Comparison of ENCODE assay signal across 32 cellular contexts in genomic region chr3:120339362-120339761, GRCh38. TPM values are rescaled to one million over a fixed set of nuclear protein-coding genes. Genes with fewer than 3 reads are reported as not detected.
"Had no signal": no experiment of that assay in that cellular context is flagged by ENCODE, and none has a peak within 500 bp of the region (broad histone marks: within the 10 kb centered on the region; RNA-seq: fewer than 3 reads in every experiment).

No MANE protein-coding gene starts in this region.

- ATAC-seq: esophagus mucosa, WTC11 had no signal

- H3K4me3 ChIP-seq: coronary artery, dorsolateral prefrontal cortex had no signal

- H3K27ac ChIP-seq: brain microvascular endothelial cell, coronary artery, dorsolateral prefrontal cortex, VCaP had no signal

- H3K27me3 Mint-ChIP-seq: activated CD4-positive, alpha-beta memory T cell treated with anti-CD3 and anti-CD28 coated beads, Interleukin-2, amount 10 ng/mL, durations not matched to agents 7 days and 5 days; activated CD4-positive, alpha-beta T cell treated with anti-CD3 and anti-CD28 coated beads, Interleukin-2, amount 10 ng/mL, durations not matched to agents 7 days and 5 days; activated naive CD8-positive, alpha-beta T cell treated with anti-CD3 and anti-CD28 coated beads, Interleukin-2, amount 10 ng/mL, durations not matched to agents 7 days and 5 days; central memory CD8-positive, alpha-beta T cell; dendritic cell treated with granulocyte-macrophage colony-stimulating factor and Interleukin-4, amounts not matched to agents 40 ng/mL and 50 ng/mL, for 4 days had no signal

- FAIRE-seq: astrocyte, bronchial epithelial cell, frontal cortex had no signal

- H3K27ac Mint-ChIP-seq: activated CD4-positive, alpha-beta memory T cell treated with anti-CD3 and anti-CD28 coated beads, Interleukin-2, amount 10 ng/mL, durations not matched to agents 7 days and 5 days; activated CD4-positive, alpha-beta T cell treated with anti-CD3 and anti-CD28 coated beads, Interleukin-2, amount 10 ng/mL, durations not matched to agents 7 days and 5 days; activated naive CD8-positive, alpha-beta T cell treated with anti-CD3 and anti-CD28 coated beads, Interleukin-2, amount 10 ng/mL, durations not matched to agents 7 days and 5 days; dendritic cell treated with granulocyte-macrophage colony-stimulating factor and Interleukin-4, amounts not matched to agents 40 ng/mL and 50 ng/mL, for 4 days; endodermal cell; WTC11 had no signal

- H3K4me3 Mint-ChIP-seq: activated CD4-positive, alpha-beta memory T cell treated with anti-CD3 and anti-CD28 coated beads, Interleukin-2, amount 10 ng/mL, durations not matched to agents 7 days and 5 days; activated CD4-positive, alpha-beta T cell treated with anti-CD3 and anti-CD28 coated beads, Interleukin-2, amount 10 ng/mL, durations not matched to agents 7 days and 5 days; activated naive CD8-positive, alpha-beta T cell treated with anti-CD3 and anti-CD28 coated beads, Interleukin-2, amount 10 ng/mL, durations not matched to agents 7 days and 5 days; activated T-cell treated with anti-CD3 and anti-CD28 coated beads, Interleukin-2, amount 50 U/mL, for 4 hours; activated T-helper 1 cell treated with anti-CD3 and anti-CD28 coated beads, Interleukin-12 subunit alpha, Interleukin-12 subunit beta, Interleukin-2, Interleukin-4 antibody, amounts not matched to agents 30 ng/mL and 10 ng/mL and 1 ng/mL, durations not matched to agents 14 hours and 24 hours and 36 hours; central memory CD8-positive, alpha-beta T cell; dendritic cell treated with granulocyte-macrophage colony-stimulating factor and Interleukin-4, amounts not matched to agents 40 ng/mL and 50 ng/mL, for 4 days; endodermal cell; WTC11 had no signal

- H3K27me3 ChIP-seq: brain microvascular endothelial cell, dorsolateral prefrontal cortex had no signal

- H3K9me3 Mint-ChIP-seq: central memory CD8-positive, alpha-beta T cell had no signal

- DNase-seq: activated CD4-positive, alpha-beta memory T cell treated with anti-CD3 and anti-CD28 coated beads, Interleukin-2, amount 10 ng/mL, durations not matched to agents 7 days and 5 days; activated CD4-positive, alpha-beta T cell treated with anti-CD3 and anti-CD28 coated beads for 1 hour; activated CD4-positive, alpha-beta T cell treated with anti-CD3 and anti-CD28 coated beads for 4 hours; activated CD4-positive, alpha-beta T cell treated with anti-CD3 and anti-CD28 coated beads, Interleukin-2, amount 10 ng/mL, durations not matched to agents 7 days and 5 days; activated CD4-positive, alpha-beta T cell treated with anti-CD3 and anti-CD28 coated beads, Interleukin-2, amount 50 U/mL, for 4 hours; activated CD8-positive, alpha-beta memory T cell treated with anti-CD3 and anti-CD28 coated beads, Interleukin-2, amount 50 U/mL, for 48 hours; activated gamma-delta T cell; activated naive CD4-positive, alpha-beta T cell; activated naive CD4-positive, alpha-beta T cell treated with anti-CD3 and anti-CD28 coated beads, Interleukin-2, amount 50 U/mL, for 16 hours; activated naive CD8-positive, alpha-beta T cell treated with anti-CD3 and anti-CD28 coated beads, Interleukin-2, amount 10 ng/mL, durations not matched to agents 7 days and 5 days; activated T-cell treated with anti-CD3 and anti-CD28 coated beads for 4 hours; activated T-cell treated with anti-CD3 and anti-CD28 coated beads, Interleukin-2, amount 50 U/mL, for 4 hours; amniotic stem cell; anterior cingulate cortex; brain microvascular endothelial cell; dorsolateral prefrontal cortex; effector memory CD4-positive, alpha-beta T cell; endodermal cell; foreskin fibroblast; head of caudate nucleus; hippocampal formation; T-helper 2 cell had no signal

RNA-seq across cellular contexts. Expression of gene GPR156, which starts 54.3 kb away (rescaled TPM):
- total RNA-seq: activated CD4-positive, alpha-beta memory T cell treated with anti-CD3 and anti-CD28 coated beads, Interleukin-2, amount 10 ng/mL, durations not matched to agents 7 days and 5 days; activated naive CD8-positive, alpha-beta T cell treated with anti-CD3 and anti-CD28 coated beads, Interleukin-2, amount 10 ng/mL, durations not matched to agents 7 days and 5 days had no signal
